ENCODE assay signal across 9 cellular contexts in the genomic region with DNA sequence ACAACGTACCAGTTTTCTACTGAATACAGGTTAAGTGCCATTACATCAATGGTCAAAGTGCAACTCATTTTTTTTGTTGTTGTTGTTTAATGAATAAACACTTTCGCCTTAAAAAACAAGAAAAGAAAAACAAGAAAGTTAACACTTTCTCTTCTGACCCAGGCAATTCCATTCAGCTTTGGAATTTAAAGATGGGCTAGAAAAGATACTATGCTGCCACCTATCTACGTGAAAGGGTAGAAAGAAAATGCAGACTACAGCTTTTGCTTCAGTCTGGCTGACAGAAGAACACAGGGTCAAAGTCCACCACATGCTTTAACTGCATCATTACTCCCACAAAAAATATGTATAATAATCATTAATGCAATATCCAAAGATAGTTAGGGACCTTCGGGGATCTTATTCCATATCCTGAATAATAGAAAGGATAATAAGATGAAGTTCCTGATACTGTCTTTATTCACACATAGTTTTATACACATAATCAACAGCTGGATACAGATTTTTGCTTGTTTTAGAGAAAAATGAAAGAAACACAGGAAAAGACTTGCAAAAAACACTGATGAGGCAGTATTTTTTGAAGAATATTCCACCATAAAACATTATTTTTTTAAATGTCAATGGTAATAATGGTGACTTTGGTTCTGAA. TPM values are rescaled to one million over a fixed set of nuclear protein-coding genes. Genes with fewer than 3 reads are reported as not detected.
DNase-seq lines count a peak whose midpoint lies in the region; ATAC-seq, FAIRE-seq and TF ChIP-seq lines count a peak whose summit lies in the region.
"Had no signal": no experiment of that assay in that cellular context is flagged by ENCODE, and none has a peak within 500 bp of the region (broad histone marks: within the 10 kb centered on the region; RNA-seq: fewer than 3 reads in every experiment).

No MANE protein-coding gene starts in this region.

- H3K4me3 ChIP-seq in spleen = no peak overlapping the region

- H3K27ac ChIP-seq in spleen = no peak overlapping the region

- no peak for ATAC-seq in activated T-cell treated with anti-CD3 and anti-CD28 coated beads, Interleukin-2, amount 50 U/mL, for 4 hours

- H3K27me3 Mint-ChIP-seq in activated T-helper 2 cell treated with anti-CD3 and anti-CD28 coated beads, Interferon-gamma antibody, Interleukin-2, Interleukin-4, amounts not matched to agents 10 μg/mL and 5 μg/mL and 100 μg/mL, durations not matched to agents 14 hours and 24 hours and 36 hours (ENCODE audit: low read depth) = no peaks in the 10 kb centered on the region
- no peaks in the 10 kb centered on the region for H3K27me3 Mint-ChIP-seq in activated T-cell treated with anti-CD3 and anti-CD28 coated beads, Interleukin-2, amount 50 U/mL, for 4 hours (ENCODE audit: low read depth)
- H3K27me3 Mint-ChIP-seq: CD4-positive, CD25-positive, alpha-beta regulatory T cell had no signal

- peaks cover 6 to 38% (median 30%) of the 10 kb centered on the region in 8 donors for H3K9me3 ChIP-seq in spleen

- no peak overlapping the region for H3K4me3 Mint-ChIP-seq in activated T-helper 2 cell treated with anti-CD3 and anti-CD28 coated beads, Interferon-gamma antibody, Interleukin-2, Interleukin-4, amounts not matched to agents 10 μg/mL and 5 μg/mL and 100 μg/mL, durations not matched to agents 14 hours and 24 hours and 36 hours (ENCODE audit: low read depth)
- H3K4me3 Mint-ChIP-seq in activated T-cell treated with anti-CD3 and anti-CD28 coated beads, Interleukin-2, amount 50 U/mL, for 4 hours = no peak overlapping the region
- H3K4me3 Mint-ChIP-seq: CD4-positive, CD25-positive, alpha-beta regulatory T cell had no signal

- peaks cover 38% of the 10 kb centered on the region for H3K36me3 Mint-ChIP-seq in activated T-helper 2 cell treated with anti-CD3 and anti-CD28 coated beads, Interferon-gamma antibody, Interleukin-2, Interleukin-4, amounts not matched to agents 10 μg/mL and 5 μg/mL and 100 μg/mL, durations not matched to agents 14 hours and 24 hours and 36 hours (ENCODE audit: low read depth)
- H3K36me3 Mint-ChIP-seq in activated T-cell treated with anti-CD3 and anti-CD28 coated beads, Interleukin-2, amount 50 U/mL, for 4 hours (ENCODE audit: insufficient read depth) = peaks cover 45% of the 10 kb centered on the region

- DNase-seq in NCI-H2107 treated with DMSO at 0.1 percent for 48 hours (lab: John Stamatoyannopoulos, UW; ENCODE audit: unreplicated experiment) (peak; percentile 52), NCI-H2107 (lab: John Stamatoyannopoulos, UW) (no peak), NCI-H69 (lab: John Stamatoyannopoulos, UW) (peak; percentile 79), renal cortical epithelial cell (ENCODE audit: low read depth) (peak; percentile 42), spleen (no peak)
- no peak for DNase-seq in activated T-helper 2 cell treated with anti-CD3 and anti-CD28 coated beads, Interferon-gamma antibody, Interleukin-2, Interleukin-4, amounts not matched to agents 10 μg/mL and 5 μg/mL and 100 μg/mL, durations not matched to agents 14 hours and 24 hours and 36 hours (ENCODE audit: low spot score)
- no peak for DNase-seq in activated T-cell treated with anti-CD3 and anti-CD28 coated beads, Interleukin-2, amount 50 U/mL, for 4 hours
- DNase-seq: CD4-positive, CD25-positive, alpha-beta regulatory T cell had no signal

- peaks cover 30% of the 10 kb centered on the region for H3K9me3 Mint-ChIP-seq in activated T-helper 2 cell treated with anti-CD3 and anti-CD28 coated beads, Interferon-gamma antibody, Interleukin-2, Interleukin-4, amounts not matched to agents 10 μg/mL and 5 μg/mL and 100 μg/mL, durations not matched to agents 14 hours and 24 hours and 36 hours
- H3K9me3 Mint-ChIP-seq in activated T-cell treated with anti-CD3 and anti-CD28 coated beads, Interleukin-2, amount 50 U/mL, for 4 hours = peaks cover 28% of the 10 kb centered on the region

- no peak for TF ChIP-seq POLR2A in spleen (IDR thresholded peaks at IDR 0.05)

- peaks cover 0 to 59% (median 19%) of the 10 kb centered on the region in 6 donors for H3K36me3 ChIP-seq in spleen

- H3K4me1 Mint-ChIP-seq in activated T-helper 2 cell treated with anti-CD3 and anti-CD28 coated beads, Interferon-gamma antibody, Interleukin-2, Interleukin-4, amounts not matched to agents 10 μg/mL and 5 μg/mL and 100 μg/mL, durations not matched to agents 14 hours and 24 hours and 36 hours (ENCODE audit: low read depth) = no peaks in the 10 kb centered on the region
- H3K4me1 Mint-ChIP-seq in activated T-cell treated with anti-CD3 and anti-CD28 coated beads, Interleukin-2, amount 50 U/mL, for 4 hours (ENCODE audit: low read depth) = no peaks in the 10 kb centered on the region

- H3K27ac Mint-ChIP-seq in activated T-helper 2 cell treated with anti-CD3 and anti-CD28 coated beads, Interferon-gamma antibody, Interleukin-2, Interleukin-4, amounts not matched to agents 10 μg/mL and 5 μg/mL and 100 μg/mL, durations not matched to agents 14 hours and 24 hours and 36 hours = no peak overlapping the region
- H3K27ac Mint-ChIP-seq: CD4-positive, CD25-positive, alpha-beta regulatory T cell had no signal

- intact Hi-C loops in activated T-helper 2 cell treated with anti-CD3 and anti-CD28 coated beads, Interferon-gamma antibody, Interleukin-2, Interleukin-4, amounts not matched to agents 10 μg/mL and 5 μg/mL and 100 μg/mL, durations not matched to agents 14 hours and 24 hours and 36 hours (cut with micrococcal nuclease) = no loop called here
- intact Hi-C loops in spleen (cut with DNase I; ENCODE audit: low total_unique reads) = no loop called here

- 84 to 93% (median 87%) methylated on average over 4 of the region's 4 CpGs for WGBS in spleen, 5 donors

- H3K27me3 ChIP-seq in spleen (replicated peaks in 1 of 7) = no peaks in the 10 kb centered on the region

- peak in 1 of 11 experiments; percentile 29 for TF ChIP-seq CTCF in spleen (IDR thresholded peaks at IDR 0.05 in 8 of 11, conservative IDR thresholded peaks at IDR 0.05 in 3 of 11)

- no peaks in the 10 kb centered on the region for H3K4me1 ChIP-seq in spleen

- FAIRE-seq in endometrium (lab: Jason Lieb, UNC) = peak; percentile 86

RNA-seq across cellular contexts. Expression of a gene that starts 40.4 kb away (rescaled TPM):
- 11.6 and 21.3 TPM in 2 replicates for total RNA-seq in renal cortical epithelial cell
- 13.3 and 14.2 TPM in 2 replicates for total RNA-seq in activated T-helper 2 cell treated with anti-CD3 and anti-CD28 coated beads, Interferon-gamma antibody, Interleukin-2, Interleukin-4, amounts not matched to agents 10 μg/mL and 5 μg/mL and 100 μg/mL, durations not matched to agents 14 hours and 24 hours and 36 hours
- total RNA-seq in activated T-cell treated with anti-CD3 and anti-CD28 coated beads, Interleukin-2, amount 50 U/mL, for 4 hours = 1 to 10 TPM; 3.4 to 5.0 (median 4.2) TPM
- 10 to 100 TPM; 17.6 to 30.7 (median 20.8) TPM for total RNA-seq in spleen
- polyA plus RNA-seq in spleen = 1 to 10 TPM; 4.9 to 7.6 (median 7.4) TPM

Comparison
In these comparisons a context has a peak if more than half of its experiments do, and no peak if none do; other contexts are left out.
1. DNase-seq: peak in NCI-H2107 treated with DMSO at 0.1 percent for 48 hours (single experiment), NCI-H69 (single experiment) and renal cortical epithelial cell (single experiment); none in NCI-H2107 (single experiment), activated T-helper 2 cell treated with anti-CD3 and anti-CD28 coated beads, Interferon-gamma antibody, Interleukin-2, Interleukin-4, amounts not matched to agents 10 μg/mL and 5 μg/mL and 100 μg/mL, durations not matched to agents 14 hours and 24 hours and 36 hours (single experiment), activated T-cell treated with anti-CD3 and anti-CD28 coated beads, Interleukin-2, amount 50 U/mL, for 4 hours (single experiment) and spleen (single experiment).